In genomic region chrX:86047174-86047991, GRCh38 we compare ENCODE assay signal across 8 cellular contexts. TPM values are rescaled to one million over a fixed set of nuclear protein-coding genes. Genes with fewer than 3 reads are reported as not detected.
DNase-seq lines count a peak whose midpoint lies in the region; ATAC-seq and TF ChIP-seq lines count a peak whose summit lies in the region.

TSS of gene CHM (minus strand) at chrX:86047558. CDS start at chrX:86047532, 26 bp downstream.

- H3K9ac ChIP-seq in skeletal muscle satellite cell (ENCODE audit: low read depth, low read length), result peak within 1 kb of the TSS; percentile 89

- ATAC-seq in HG02840 (IDR thresholded peaks at IDR 0.05; ENCODE audit: low FRiP score, unreplicated experiment), result peak; percentile 99

- in situ Hi-C loops in GM13977 (cut with MboI; ENCODE audit: low pct_unique_long_range_greater_than_20kb, low sequenced_read_pairs, unreplicated experiment), result no loop called here

- no peaks in the 10 kb centered on the region for H3K27me3 ChIP-seq in iPS DF 6.9 (ENCODE audit: control insufficient read depth, insufficient read depth, low read length)
- no peaks in the 10 kb centered on the region for H3K27me3 ChIP-seq in skeletal muscle satellite cell (ENCODE audit: control insufficient read depth, insufficient read depth, low read length)

- H3K36me3 ChIP-seq in iPS DF 6.9 (ENCODE audit: control insufficient read depth, insufficient read depth, low read length), result no peaks in the 10 kb centered on the region
- no peaks in the 10 kb centered on the region for H3K36me3 ChIP-seq in skeletal muscle satellite cell (ENCODE audit: insufficient read depth, low read length)

- peak; percentile 67 for TF ChIP-seq POLR2A in Raji (IDR thresholded peaks at IDR 0.05; ENCODE audit: insufficient read depth, low read depth, low read length)

- no peaks in the 10 kb centered on the region for H3K9me3 ChIP-seq in iPS DF 6.9 (ENCODE audit: control insufficient read depth, insufficient read depth, low read length)
- H3K9me3 ChIP-seq in skeletal muscle satellite cell (replicated peaks; ENCODE audit: low read length), result no peaks in the 10 kb centered on the region

- peak; percentile 60 for DNase-seq in GM13977 (ENCODE audit: low spot score)
- DNase-seq in astrocyte of the hippocampus (ENCODE audit: low read depth, low spot score), result peak; percentile 86
- peak; percentile 33 for DNase-seq in iPS DF 6.9 (ENCODE audit: low read depth, low spot score)
- no peak for DNase-seq in NCI-H187 treated with DMSO at 0.1 percent for 48 hours (lab: John Stamatoyannopoulos, UW)
- no peak for DNase-seq in stimulated activated naive CD4-positive, alpha-beta T cell (lab: John Stamatoyannopoulos, UW)

- H3K4me2 ChIP-seq in skeletal muscle satellite cell (ENCODE audit: low read length), result peak within 1 kb of the TSS; percentile 77

- WGBS in iPS DF 6.9 (ENCODE audit: insufficient coverage, insufficient read length), result no CpG with 5 or more reads among the region's 29 CpGs

- H3K4me3 ChIP-seq in iPS DF 6.9 (ENCODE audit: low read length) (peak within 1 kb of the TSS; percentile 99; the same call in 1 of the 2 replicates), skeletal muscle satellite cell (ENCODE audit: low read length) (peak within 1 kb of the TSS; percentile 75)

- no peaks in the 10 kb centered on the region for H3K4me1 ChIP-seq in iPS DF 6.9 (ENCODE audit: control insufficient read depth, insufficient read depth, low read length)
- no peaks in the 10 kb centered on the region for H3K4me1 ChIP-seq in skeletal muscle satellite cell (ENCODE audit: control insufficient read depth, insufficient read depth, low read length)

- no peak for TF ChIP-seq CTCF in GM13977 (IDR thresholded peaks at IDR 0.05; ENCODE audit: extremely low read depth, insufficient read depth, missing control alignments)

- no peak within 1 kb of the TSS for H3K27ac ChIP-seq in iPS DF 6.9 (ENCODE audit: low read length)

RNA-seq across cellular contexts. Expression of gene CHM, which starts in this region (rescaled TPM):
- total RNA-seq in skeletal muscle satellite cell (2012; rRNA removed), result 18.1 and 26.4 TPM in 2 replicates

Comparison
In these comparisons a context has a peak if more than half of its experiments do, and no peak if none do; other contexts are left out.
1. DNase-seq: peak in GM13977 (single experiment), astrocyte of the hippocampus (single experiment) and iPS DF 6.9 (single experiment); none in NCI-H187 treated with DMSO at 0.1 percent for 48 hours (single experiment) and stimulated activated naive CD4-positive, alpha-beta T cell (0 of 6).